26 cellular contexts compared by ENCODE assay signal in the genomic region with DNA sequence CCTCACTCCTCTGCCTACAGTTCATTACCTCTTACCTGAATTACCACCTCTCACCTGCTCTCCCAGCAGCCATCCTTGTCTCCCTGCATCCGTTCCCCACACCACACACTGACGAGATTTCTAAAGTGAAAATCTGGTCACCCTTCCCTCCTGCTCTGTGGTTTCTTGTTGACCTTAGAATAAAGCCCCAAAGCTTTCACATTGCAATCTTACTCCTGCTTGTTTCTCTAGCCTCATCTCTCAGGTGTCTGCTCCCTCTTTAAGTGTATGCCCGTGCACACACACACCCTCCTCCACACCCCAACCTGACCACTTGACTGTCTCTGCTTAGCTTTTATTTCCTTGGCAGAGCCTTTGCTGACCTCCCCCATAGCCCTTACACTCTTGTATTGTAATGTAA.
"Had no signal": no experiment of that assay in that cellular context is flagged by ENCODE, and none has a peak within 500 bp of the region (broad histone marks: within the 10 kb centered on the region; RNA-seq: fewer than 3 reads in every experiment).

No MANE protein-coding gene starts in this region.

- H3K4me3 ChIP-seq: colonic mucosa, coronary artery, dorsolateral prefrontal cortex, esophagus muscularis mucosa, esophagus squamous epithelium, gastrocnemius medialis, gastroesophageal sphincter, heart left ventricle, heart right ventricle, hepatocyte had no signal

- H3K27me3 ChIP-seq: colonic mucosa, esophagus squamous epithelium, foreskin keratinocyte had no signal

- H3K4me3 Mint-ChIP-seq: dendritic cell treated with granulocyte-macrophage colony-stimulating factor and Interleukin-4, amounts not matched to agents 40 ng/mL and 50 ng/mL, for 4 days; effector memory CD8-positive, alpha-beta T cell; endodermal cell had no signal

- H2AFZ ChIP-seq: hepatocyte had no signal

- H3K27ac Mint-ChIP-seq: dendritic cell treated with granulocyte-macrophage colony-stimulating factor and Interleukin-4, amounts not matched to agents 40 ng/mL and 50 ng/mL, for 4 days; effector memory CD8-positive, alpha-beta T cell; endodermal cell had no signal

- H3K79me2 ChIP-seq: hepatocyte had no signal

- ATAC-seq: effector memory CD8-positive, alpha-beta T cell; esophagus mucosa; foreskin keratinocyte; gastrocnemius medialis; gastroesophageal sphincter; heart left ventricle; heart right ventricle had no signal

- H3K27me3 Mint-ChIP-seq: dendritic cell treated with granulocyte-macrophage colony-stimulating factor and Interleukin-4, amounts not matched to agents 40 ng/mL and 50 ng/mL, for 4 days had no signal

- H3K4me1 ChIP-seq: colonic mucosa, esophagus muscularis mucosa, esophagus squamous epithelium, foreskin keratinocyte, gastrocnemius medialis, gastroesophageal sphincter, heart left ventricle, heart right ventricle had no signal

- DNase-seq: colonic mucosa; cortex of kidney; dermis blood vessel endothelial cell; dorsolateral prefrontal cortex; effector CD4-positive, alpha-beta T cell; effector CD8-positive, alpha-beta T cell; effector memory CD4-positive, alpha-beta T cell; effector memory CD8-positive, alpha-beta T cell; endodermal cell; erythroblast; esophagus squamous epithelium; foreskin fibroblast; foreskin keratinocyte; foreskin melanocyte; gastrocnemius medialis; glutamatergic neuron; head of caudate nucleus; heart left ventricle; heart right ventricle had no signal

- H3K9me3 ChIP-seq: colonic mucosa, esophagus muscularis mucosa, esophagus squamous epithelium, gastrocnemius medialis, heart left ventricle, heart right ventricle had no signal

- H3K36me3 ChIP-seq: colonic mucosa, esophagus muscularis mucosa, esophagus squamous epithelium, gastrocnemius medialis, gastroesophageal sphincter, heart left ventricle, heart right ventricle had no signal

- H3K4me2 ChIP-seq: hepatocyte had no signal

- H3K27ac ChIP-seq: colonic mucosa, coronary artery, dorsolateral prefrontal cortex, epithelial cell of prostate, esophagus muscularis mucosa, esophagus squamous epithelium, foreskin keratinocyte, gastrocnemius medialis, gastroesophageal sphincter, heart left ventricle, heart right ventricle, hepatocyte had no signal
